In the genomic region with DNA sequence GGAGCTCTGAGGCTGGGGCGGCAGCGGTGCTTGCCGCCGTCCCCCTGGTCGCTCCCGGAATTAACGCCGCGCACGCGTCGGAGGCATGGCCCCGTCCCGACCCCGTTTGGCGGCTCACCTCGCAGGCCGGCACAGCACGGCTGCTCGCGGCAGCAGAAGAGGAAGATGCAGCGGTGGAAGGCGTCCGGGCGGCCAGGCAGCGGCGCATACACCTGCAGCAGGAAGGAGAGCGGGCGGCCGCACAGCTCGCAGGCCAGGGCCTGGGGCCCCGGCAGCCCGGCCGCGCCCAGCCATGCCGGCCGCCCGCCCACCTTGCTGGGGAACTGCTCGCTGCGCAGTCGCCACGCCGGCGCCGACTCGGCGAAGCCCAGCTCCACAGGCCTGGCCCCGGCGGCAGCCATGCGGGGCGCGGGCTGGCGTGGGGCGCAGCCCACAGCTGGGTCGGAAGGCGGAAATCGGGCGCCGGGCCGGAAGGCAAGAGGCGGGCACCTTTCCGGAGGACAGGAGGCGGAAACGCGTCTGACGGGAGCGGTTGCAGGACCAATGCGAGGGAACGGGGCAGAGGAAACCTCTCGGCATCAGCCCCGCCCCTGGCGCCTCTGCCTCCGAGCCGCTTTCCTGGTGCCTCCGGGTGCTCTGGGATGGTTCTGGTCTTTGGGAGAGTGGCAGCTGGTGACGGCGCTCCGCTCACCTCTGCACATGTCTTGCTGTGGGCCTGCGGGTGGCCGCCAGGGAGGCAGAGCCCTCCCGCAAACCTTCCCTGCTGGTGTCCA, we compare ENCODE assay signal across 1 cellular context.
A peak's percentile ranks its signal among the peaks of the same experiment; 100 is the strongest.
TF ChIP-seq lines count a peak whose summit lies in the region.

A gene with protein sequence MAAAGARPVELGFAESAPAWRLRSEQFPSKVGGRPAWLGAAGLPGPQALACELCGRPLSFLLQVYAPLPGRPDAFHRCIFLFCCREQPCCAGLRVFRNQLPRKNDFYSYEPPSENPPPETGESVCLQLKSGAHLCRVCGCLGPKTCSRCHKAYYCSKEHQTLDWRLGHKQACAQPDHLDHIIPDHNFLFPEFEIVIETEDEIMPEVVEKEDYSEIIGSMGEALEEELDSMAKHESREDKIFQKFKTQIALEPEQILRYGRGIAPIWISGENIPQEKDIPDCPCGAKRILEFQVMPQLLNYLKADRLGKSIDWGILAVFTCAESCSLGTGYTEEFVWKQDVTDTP (minus strand): TSS at position 457 of the 773 bp plus-strand sequence. CDS start 56 bp downstream, at position 401.

TF ChIP-seq in WTC11, 78 proteins besides CTCF, POLR2A, EP300 and RAD21 (continued from another document):
- TF ChIP-seq, protein P1, sequence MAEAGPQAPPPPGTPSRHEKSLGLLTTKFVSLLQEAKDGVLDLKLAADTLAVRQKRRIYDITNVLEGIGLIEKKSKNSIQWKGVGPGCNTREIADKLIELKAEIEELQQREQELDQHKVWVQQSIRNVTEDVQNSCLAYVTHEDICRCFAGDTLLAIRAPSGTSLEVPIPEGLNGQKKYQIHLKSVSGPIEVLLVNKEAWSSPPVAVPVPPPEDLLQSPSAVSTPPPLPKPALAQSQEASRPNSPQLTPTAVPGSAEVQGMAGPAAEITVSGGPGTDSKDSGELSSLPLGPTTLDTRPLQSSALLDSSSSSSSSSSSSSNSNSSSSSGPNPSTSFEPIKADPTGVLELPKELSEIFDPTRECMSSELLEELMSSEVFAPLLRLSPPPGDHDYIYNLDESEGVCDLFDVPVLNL (CRISPR knock-in tag; IDR thresholded peaks at IDR 0.05; ENCODE audit: borderline replicate concordance, low read depth): peak; percentile 58; the same call in 1 of the 2 replicates
- peak; percentile 85 for TF ChIP-seq SP1 (CRISPR knock-in tag; conservative IDR thresholded peaks at IDR 0.05)
- no peak for TF ChIP-seq TEAD4 (CRISPR knock-in tag; IDR thresholded peaks at IDR 0.05)
- TF ChIP-seq, protein P2, sequence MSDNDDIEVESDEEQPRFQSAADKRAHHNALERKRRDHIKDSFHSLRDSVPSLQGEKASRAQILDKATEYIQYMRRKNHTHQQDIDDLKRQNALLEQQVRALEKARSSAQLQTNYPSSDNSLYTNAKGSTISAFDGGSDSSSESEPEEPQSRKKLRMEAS (CRISPR knock-in tag; IDR thresholded peaks at IDR 0.05): 0 out of 2 replicates have a peak, but pooled peaks have one; percentile 47
- no peak for TF ChIP-seq SMAD4 (CRISPR knock-in tag; IDR thresholded peaks at IDR 0.05)
- TF ChIP-seq, protein P3, sequence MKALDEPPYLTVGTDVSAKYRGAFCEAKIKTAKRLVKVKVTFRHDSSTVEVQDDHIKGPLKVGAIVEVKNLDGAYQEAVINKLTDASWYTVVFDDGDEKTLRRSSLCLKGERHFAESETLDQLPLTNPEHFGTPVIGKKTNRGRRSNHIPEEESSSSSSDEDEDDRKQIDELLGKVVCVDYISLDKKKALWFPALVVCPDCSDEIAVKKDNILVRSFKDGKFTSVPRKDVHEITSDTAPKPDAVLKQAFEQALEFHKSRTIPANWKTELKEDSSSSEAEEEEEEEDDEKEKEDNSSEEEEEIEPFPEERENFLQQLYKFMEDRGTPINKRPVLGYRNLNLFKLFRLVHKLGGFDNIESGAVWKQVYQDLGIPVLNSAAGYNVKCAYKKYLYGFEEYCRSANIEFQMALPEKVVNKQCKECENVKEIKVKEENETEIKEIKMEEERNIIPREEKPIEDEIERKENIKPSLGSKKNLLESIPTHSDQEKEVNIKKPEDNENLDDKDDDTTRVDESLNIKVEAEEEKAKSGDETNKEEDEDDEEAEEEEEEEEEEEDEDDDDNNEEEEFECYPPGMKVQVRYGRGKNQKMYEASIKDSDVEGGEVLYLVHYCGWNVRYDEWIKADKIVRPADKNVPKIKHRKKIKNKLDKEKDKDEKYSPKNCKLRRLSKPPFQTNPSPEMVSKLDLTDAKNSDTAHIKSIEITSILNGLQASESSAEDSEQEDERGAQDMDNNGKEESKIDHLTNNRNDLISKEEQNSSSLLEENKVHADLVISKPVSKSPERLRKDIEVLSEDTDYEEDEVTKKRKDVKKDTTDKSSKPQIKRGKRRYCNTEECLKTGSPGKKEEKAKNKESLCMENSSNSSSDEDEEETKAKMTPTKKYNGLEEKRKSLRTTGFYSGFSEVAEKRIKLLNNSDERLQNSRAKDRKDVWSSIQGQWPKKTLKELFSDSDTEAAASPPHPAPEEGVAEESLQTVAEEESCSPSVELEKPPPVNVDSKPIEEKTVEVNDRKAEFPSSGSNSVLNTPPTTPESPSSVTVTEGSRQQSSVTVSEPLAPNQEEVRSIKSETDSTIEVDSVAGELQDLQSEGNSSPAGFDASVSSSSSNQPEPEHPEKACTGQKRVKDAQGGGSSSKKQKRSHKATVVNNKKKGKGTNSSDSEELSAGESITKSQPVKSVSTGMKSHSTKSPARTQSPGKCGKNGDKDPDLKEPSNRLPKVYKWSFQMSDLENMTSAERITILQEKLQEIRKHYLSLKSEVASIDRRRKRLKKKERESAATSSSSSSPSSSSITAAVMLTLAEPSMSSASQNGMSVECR (CRISPR knock-in tag; IDR thresholded peaks at IDR 0.05; ENCODE audit: borderline replicate concordance): no peak; the same call in 1 of the 2 replicates
- TF ChIP-seq HMGA2 (CRISPR knock-in tag; IDR thresholded peaks at IDR 0.05): no peak
- TF ChIP-seq, protein P4, sequence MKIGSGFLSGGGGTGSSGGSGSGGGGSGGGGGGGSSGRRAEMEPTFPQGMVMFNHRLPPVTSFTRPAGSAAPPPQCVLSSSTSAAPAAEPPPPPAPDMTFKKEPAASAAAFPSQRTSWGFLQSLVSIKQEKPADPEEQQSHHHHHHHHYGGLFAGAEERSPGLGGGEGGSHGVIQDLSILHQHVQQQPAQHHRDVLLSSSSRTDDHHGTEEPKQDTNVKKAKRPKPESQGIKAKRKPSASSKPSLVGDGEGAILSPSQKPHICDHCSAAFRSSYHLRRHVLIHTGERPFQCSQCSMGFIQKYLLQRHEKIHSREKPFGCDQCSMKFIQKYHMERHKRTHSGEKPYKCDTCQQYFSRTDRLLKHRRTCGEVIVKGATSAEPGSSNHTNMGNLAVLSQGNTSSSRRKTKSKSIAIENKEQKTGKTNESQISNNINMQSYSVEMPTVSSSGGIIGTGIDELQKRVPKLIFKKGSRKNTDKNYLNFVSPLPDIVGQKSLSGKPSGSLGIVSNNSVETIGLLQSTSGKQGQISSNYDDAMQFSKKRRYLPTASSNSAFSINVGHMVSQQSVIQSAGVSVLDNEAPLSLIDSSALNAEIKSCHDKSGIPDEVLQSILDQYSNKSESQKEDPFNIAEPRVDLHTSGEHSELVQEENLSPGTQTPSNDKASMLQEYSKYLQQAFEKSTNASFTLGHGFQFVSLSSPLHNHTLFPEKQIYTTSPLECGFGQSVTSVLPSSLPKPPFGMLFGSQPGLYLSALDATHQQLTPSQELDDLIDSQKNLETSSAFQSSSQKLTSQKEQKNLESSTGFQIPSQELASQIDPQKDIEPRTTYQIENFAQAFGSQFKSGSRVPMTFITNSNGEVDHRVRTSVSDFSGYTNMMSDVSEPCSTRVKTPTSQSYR (CRISPR knock-in tag; IDR thresholded peaks at IDR 0.05): no peak
- peak; percentile 69; the same call in 1 of the 2 replicates for TF ChIP-seq FOXK1 (CRISPR knock-in tag; IDR thresholded peaks at IDR 0.05)
- TF ChIP-seq ATF1 (CRISPR knock-in tag; IDR thresholded peaks at IDR 0.05): no peak
- TF ChIP-seq ESRRA (CRISPR knock-in tag; IDR thresholded peaks at IDR 0.05; ENCODE audit: borderline replicate concordance): 0 out of 2 replicates have a peak, but pooled peaks have one; percentile 32
- TF ChIP-seq ZNF416 (CRISPR knock-in tag; IDR thresholded peaks at IDR 0.05): no peak
- no peak for TF ChIP-seq IRF2 (CRISPR knock-in tag; IDR thresholded peaks at IDR 0.05; ENCODE audit: borderline replicate concordance, low read depth)
- TF ChIP-seq ZNF423 (CRISPR knock-in tag; IDR thresholded peaks at IDR 0.05): no peak
- no peak for TF ChIP-seq NR2C2 (CRISPR knock-in tag; IDR thresholded peaks at IDR 0.05)
- TF ChIP-seq RELA (CRISPR knock-in tag; IDR thresholded peaks at IDR 0.05; ENCODE audit: borderline replicate concordance): 0 out of 2 replicates have a peak, but pooled peaks have one; percentile 26
